9 cellular contexts compared by ENCODE assay signal in genomic region chr2:8119782-8120551, GRCh38.
DNase-seq lines count a peak whose midpoint lies in the region; ATAC-seq and TF ChIP-seq lines count a peak whose summit lies in the region.
"Had no signal": no experiment of that assay in that cellular context is flagged by ENCODE, and none has a peak within 500 bp of the region (broad histone marks: within the 10 kb centered on the region; RNA-seq: fewer than 3 reads in every experiment).

No MANE protein-coding gene starts in this region.

- no peaks in the 10 kb centered on the region for H3K9me3 Mint-ChIP-seq in activated CD4-positive, alpha-beta memory T cell treated with anti-CD3 and anti-CD28 coated beads for 36 hours

- H3K36me3 Mint-ChIP-seq in activated CD4-positive, alpha-beta memory T cell treated with anti-CD3 and anti-CD28 coated beads for 36 hours = no peaks in the 10 kb centered on the region

- intact Hi-C loops in activated CD4-positive, alpha-beta memory T cell treated with anti-CD3 and anti-CD28 coated beads for 36 hours (cut with micrococcal nuclease) = loop anchor here (2.0 kb wide), 2 partner anchors 35 to 69 kb away; no protein-coding TSS in a partner anchor
- intact Hi-C loops in psoas muscle (cut with DNase I) = no loop called here

- no peaks in the 10 kb centered on the region for H3K9me2 ChIP-seq in GM23248 (ENCODE audit: insufficient read depth)

- H3K4me1 ChIP-seq in GM23248 (ENCODE audit: insufficient read depth) (peaks cover 34% of the 10 kb centered on the region), gastroesophageal sphincter (peaks cover 0 to 25% (median 0%) of the 10 kb centered on the region in 3 donors), psoas muscle (no peaks in the 10 kb centered on the region)

- CTCF ChIA-PET in activated CD4-positive, alpha-beta memory T cell treated with anti-CD3 and anti-CD28 coated beads for 36 hours (lab: Charles Lee) = interaction anchor here (2.0 kb wide), 1 partner anchor 16 kb away, joined by 4 read pairs; no protein-coding TSS in a partner anchor

- in situ Hi-C loops in GM23248 (cut with MboI) = no loop called here

- no peak for TF ChIP-seq EP300 in gastroesophageal sphincter (IDR thresholded peaks at IDR 0.05)

- peak overlapping the region; percentile 64 for H3K27ac ChIP-seq in GM23248
- peak overlapping the region in 1 of 4 donors; percentile 31 for H3K27ac ChIP-seq in gastroesophageal sphincter
- peak overlapping the region; percentile 61 for H3K27ac ChIP-seq in psoas muscle

- H3K4me3 ChIP-seq in GM23248 = no peak overlapping the region
- H3K4me3 ChIP-seq in gastroesophageal sphincter = no peak overlapping the region
- no peak overlapping the region for H3K4me3 ChIP-seq in psoas muscle

- no peak for TF ChIP-seq POLR2A in gastroesophageal sphincter (IDR thresholded peaks at IDR 0.05)

- H3K36me3 ChIP-seq in GM23248 (ENCODE audit: low read depth) = no peaks in the 10 kb centered on the region
- H3K36me3 ChIP-seq in gastroesophageal sphincter = no peaks in the 10 kb centered on the region
- H3K36me3 ChIP-seq in psoas muscle (ENCODE audit: insufficient read depth in 1 of 2, low read depth in 1 of 2) = no peaks in the 10 kb centered on the region

- peak overlapping the region; percentile 50; the same call in 1 of the 2 replicates for H3K9ac ChIP-seq in GM23248

- no peaks in the 10 kb centered on the region for H4K20me1 ChIP-seq in GM23248 (ENCODE audit: insufficient read depth)

- peak overlapping the region; percentile 56 for H2AFZ ChIP-seq in GM23248

- H3K9me3 ChIP-seq in GM23248 (ENCODE audit: low read depth) (no peaks in the 10 kb centered on the region), gastroesophageal sphincter (no peaks in the 10 kb centered on the region), psoas muscle (no peaks in the 10 kb centered on the region)

- POLR2A ChIA-PET in activated CD4-positive, alpha-beta memory T cell treated with anti-CD3 and anti-CD28 coated beads for 36 hours (lab: Charles Lee) = interaction anchor here (0.7 kb wide), 1 partner anchor 181 kb away, joined by 3 read pairs; no protein-coding TSS in a partner anchor

- H3K4me2 ChIP-seq in GM23248 (ENCODE audit: unreplicated experiment) = peak overlapping the region; percentile 49

- TF ChIP-seq CTCF in gastroesophageal sphincter (IDR thresholded peaks at IDR 0.05) (no peak), psoas muscle (IDR thresholded peaks at IDR 0.05) (no peak)

- ATAC-seq in gastroesophageal sphincter (peak; percentile 28), psoas muscle (peak in 2 of 4 donors; percentile 23 to 40), HG02885 (IDR thresholded peaks at IDR 0.05; ENCODE audit: poor library complexity, unreplicated experiment) (no peak), GM19455 (IDR thresholded peaks at IDR 0.05; ENCODE audit: unreplicated experiment) (no peak)

- H3K27ac Mint-ChIP-seq in activated CD4-positive, alpha-beta memory T cell treated with anti-CD3 and anti-CD28 coated beads for 36 hours = peak overlapping the region; percentile 69

- WGBS in GM23248 (ENCODE audit: low coverage in 1 of 2, low lambda C conversion rate in 2 of 2, missing lambda C conversion rate in 2 of 2), 2 experiments = 55 to 71% methylated on average over 9 of the region's 9 CpGs
- WGBS in gastroesophageal sphincter (ENCODE audit: low coverage in 1 of 2), 2 donors = 25 to 33% methylated on average over 4 to 7 of the region's 9 CpGs
- 27 to 36% (median 29%) methylated on average over 9 of the region's 9 CpGs for WGBS in psoas muscle, 3 donors

- peak; percentile 63 for DNase-seq in GM23248
- no peak for DNase-seq in activated CD4-positive, alpha-beta memory T cell treated with anti-CD3 and anti-CD28 coated beads for 36 hours
- no peak for DNase-seq in psoas muscle
- DNase-seq in RKO (ENCODE audit: low spot score) = no peak
- no peak for DNase-seq in OCI-M2 (lab: John Stamatoyannopoulos, UW; ENCODE audit: unreplicated experiment)
- DNase-seq: glutamatergic neuron had no signal

- H3K4me3 Mint-ChIP-seq in activated CD4-positive, alpha-beta memory T cell treated with anti-CD3 and anti-CD28 coated beads for 36 hours = peak overlapping the region; percentile 21

- H3F3A ChIP-seq in GM23248 (ENCODE audit: insufficient read depth) = peaks cover 29% of the 10 kb centered on the region

- H3K27me3 ChIP-seq in GM23248 (replicated peaks; ENCODE audit: insufficient read depth) (no peaks in the 10 kb centered on the region), gastroesophageal sphincter (no peaks in the 10 kb centered on the region), psoas muscle (ENCODE audit: insufficient read depth in 3 of 3, low read length in 2 of 3) (peaks cover 0 to 4% (median 0%) of the 10 kb centered on the region in 3 donors)

- H3K27me3 Mint-ChIP-seq in activated CD4-positive, alpha-beta memory T cell treated with anti-CD3 and anti-CD28 coated beads for 36 hours = peaks cover 2% of the 10 kb centered on the region

- no peaks in the 10 kb centered on the region for H3K79me2 ChIP-seq in GM23248 (ENCODE audit: insufficient read depth)

- H3K4me1 Mint-ChIP-seq in activated CD4-positive, alpha-beta memory T cell treated with anti-CD3 and anti-CD28 coated beads for 36 hours (ENCODE audit: low read depth) = peaks cover 17% of the 10 kb centered on the region
